Comparison of ENCODE assay signal across 8 cellular contexts in the genomic region with DNA sequence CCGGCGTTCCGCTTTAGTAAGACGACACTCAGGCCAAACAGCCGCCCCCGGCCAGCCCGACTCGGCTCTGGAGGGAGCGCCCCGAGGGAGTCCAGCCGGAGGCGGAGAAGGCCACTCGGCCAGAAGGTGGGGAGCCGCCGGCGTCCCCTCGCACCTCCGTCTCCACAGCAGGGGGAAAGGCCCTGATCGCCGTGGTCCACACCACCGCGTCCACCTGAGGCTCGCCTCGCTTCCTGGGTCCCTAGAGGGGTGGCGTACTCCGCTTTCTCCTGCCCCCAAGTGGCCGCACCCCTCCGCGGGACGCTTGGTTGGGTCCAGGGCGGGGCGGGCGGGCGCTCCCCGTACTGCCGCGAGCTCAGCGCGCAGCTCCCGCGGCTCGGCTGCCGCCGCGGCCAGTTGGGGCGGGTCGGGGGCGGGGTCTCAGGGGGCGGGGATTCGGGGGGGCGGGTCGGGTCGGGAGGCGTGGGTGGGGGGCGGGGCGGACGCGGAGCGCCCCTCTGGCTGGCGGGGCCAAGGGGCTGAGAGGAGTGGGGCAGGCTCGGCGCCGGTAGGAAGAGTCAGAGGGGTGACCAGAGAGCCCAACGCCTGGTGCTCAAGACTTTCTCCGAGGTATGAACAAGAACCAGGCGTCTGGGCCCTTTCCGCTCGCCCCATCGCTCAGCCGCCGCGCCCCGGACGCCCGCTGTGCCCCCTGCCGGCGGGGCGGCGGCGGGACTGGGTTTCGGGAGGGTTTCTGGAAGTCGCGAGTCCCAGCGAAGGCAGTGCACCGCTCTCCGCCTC. TPM values are rescaled to one million over a fixed set of nuclear protein-coding genes. Genes with fewer than 3 reads are reported as not detected.
A peak's percentile ranks its signal among the peaks of the same experiment; 100 is the strongest.
DNase-seq lines count a peak whose midpoint lies in the region; ATAC-seq, FAIRE-seq and TF ChIP-seq lines count a peak whose summit lies in the region.

A gene (plus strand): TSS at position 523 of the 780 bp plus-strand sequence. CDS start 37,927 bp downstream, outside the sequence.

- peak; percentile 62 for FAIRE-seq in GM12891 (lab: Jason Lieb, UNC)

- in situ Hi-C loops in astrocyte of the cerebellum (cut with HindIII; ENCODE audit: low sequenced_read_pairs), result no loop called here

- TF ChIP-seq CTCF in astrocyte of the cerebellum (IDR thresholded peaks at IDR 0.05; ENCODE audit: low read depth, low read length, missing control alignments) (peak; percentile 68), retinal pigment epithelial cell (conservative IDR thresholded peaks at IDR 0.05; ENCODE audit: low read depth, low read length) (peak; percentile 66)

- ATAC-seq in HG02642 (IDR thresholded peaks at IDR 0.05; ENCODE audit: poor library complexity, unreplicated experiment), result peak; percentile 79

- no peak for TF ChIP-seq POLR2A in GM12891 (IDR thresholded peaks at IDR 0.05; ENCODE audit: low read depth, low read length)

- H3K4me3 ChIP-seq in astrocyte of the cerebellum (ENCODE audit: low read depth, low read length) (peak within 1 kb of the TSS; percentile 79), retinal pigment epithelial cell (ENCODE audit: low read length) (peak within 1 kb of the TSS; percentile 92)

- DNase-seq in GM12891 (ENCODE audit: insufficient read length, low spot score), result peak; percentile 71
- DNase-seq in NCI-H1105 treated with DMSO at 0.1 percent for 48 hours (lab: John Stamatoyannopoulos, UW), result peak; percentile 81
- peak; percentile 71 for DNase-seq in T-helper 22 cell (ENCODE audit: low read depth)
- DNase-seq in astrocyte of the cerebellum (ENCODE audit: low read depth), result peak; percentile 57
- peak; percentile 83 to 84 for DNase-seq in hippocampal formation (lab: John Stamatoyannopoulos, UW)
- peak; percentile 46 for DNase-seq in retinal pigment epithelial cell (ENCODE audit: low read depth)
- DNase-seq in NCI-H2107 treated with DMSO at 0.1 percent for 48 hours (lab: John Stamatoyannopoulos, UW; ENCODE audit: unreplicated experiment), result no peak

TF ChIP-seq in GM12891, 5 proteins besides CTCF, POLR2A, EP300 and RAD21:
- TF ChIP-seq POLR2AphosphoS5 (IDR thresholded peaks at IDR 0.05; ENCODE audit: low read depth, low read length) (no peak), TAF1 (IDR thresholded peaks at IDR 0.05; ENCODE audit: low read depth, low read length) (peak; percentile 14; the same call in 1 of the 2 replicates)

RNA-seq across cellular contexts. Expression of the gene that starts here (rescaled TPM):
- 0.15 TPM for polyA plus RNA-seq in GM12891 (2012; ENCODE audit: low read depth, missing spikeins)
